Comparison of ENCODE assay signal across 23 cellular contexts in the genomic region with DNA sequence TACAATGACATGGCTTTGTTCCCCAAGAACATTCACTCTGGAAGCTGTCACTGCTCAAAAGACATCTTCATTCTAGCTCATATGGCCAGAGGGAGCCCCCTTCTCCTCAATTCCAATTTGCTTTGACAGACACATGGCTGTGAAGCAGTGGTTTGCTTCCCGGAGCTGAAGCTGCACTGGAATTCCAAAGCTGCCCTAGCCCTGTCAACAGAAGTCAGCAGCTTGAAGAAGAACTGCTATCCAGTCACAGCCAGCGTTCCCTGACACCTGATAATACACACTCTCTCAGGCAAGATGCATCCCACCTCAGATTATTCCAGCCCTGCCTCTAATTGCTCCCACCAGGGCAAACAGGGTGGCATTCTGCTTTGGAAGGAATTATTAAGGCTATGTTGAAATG.
A peak's percentile ranks its signal among the peaks of the same experiment; 100 is the strongest.
DNase-seq lines count a peak whose midpoint lies in the region; ATAC-seq, FAIRE-seq and TF ChIP-seq lines count a peak whose summit lies in the region.
"Had no signal": no experiment of that assay in that cellular context is flagged by ENCODE, and none has a peak within 500 bp of the region (broad histone marks: within the 10 kb centered on the region; RNA-seq: fewer than 3 reads in every experiment).

No MANE protein-coding gene starts in this region.

- ATAC-seq in heart right ventricle = peak; percentile 50 to 84 (median 71)
- ATAC-seq in GM21367 (IDR thresholded peaks at IDR 0.05; ENCODE audit: unreplicated experiment) = no peak
- no peak for ATAC-seq in mucosa of descending colon
- ATAC-seq: GM12878, GM23338, Panc1 had no signal

- H3K27me3 ChIP-seq in H1 (replicated peaks in 1 of 4; ENCODE audit: control insufficient read depth in 3 of 4, extremely low read depth in 1 of 4, insufficient read depth in 3 of 4, low read length in 3 of 4) (no peaks in the 10 kb centered on the region), heart right ventricle (no peaks in the 10 kb centered on the region)

- H3K36me3 ChIP-seq in H1 (ENCODE audit: control insufficient read depth in 2 of 4, insufficient read depth in 4 of 4, low read length in 3 of 4) = no peaks in the 10 kb centered on the region
- no peaks in the 10 kb centered on the region for H3K36me3 ChIP-seq in heart right ventricle
- H3K36me3 ChIP-seq in mucosa of descending colon (ENCODE audit: low read depth) = no peaks in the 10 kb centered on the region
- H3K36me3 ChIP-seq: SJSA1 had no signal

- no peak overlapping the region for H3K4me2 ChIP-seq in H1 (ENCODE audit: insufficient read depth in 1 of 2, low read depth in 2 of 2, low read length in 2 of 2)
- H3K4me2 ChIP-seq: GM23338 had no signal

- H2BK12ac ChIP-seq in H1 (ENCODE audit: low read depth, low read length) = peak overlapping the region; percentile 41; the same call in 1 of the 2 replicates

- intact Hi-C loops in heart right ventricle (cut with DNase I) (no loop called here), mucosa of descending colon (cut with DNase I, micrococcal nuclease) (no loop called here)

- POLR2A ChIA-PET in H1 (lab: Charles Lee; ENCODE audit: partially characterized antibody) = no interaction called here

- TF ChIP-seq CTCF in H1 (IDR thresholded peaks at IDR 0.05; ENCODE audit: control extremely low read depth in 1 of 3, insufficient read depth in 1 of 3, low read depth in 1 of 3, low read length in 3 of 3) (no peak), heart right ventricle (IDR thresholded peaks at IDR 0.05) (no peak), mucosa of descending colon (IDR thresholded peaks at IDR 0.05) (no peak)

- no peak for FAIRE-seq in H1 (lab: Jason Lieb, UNC)
- FAIRE-seq: GM12878, HTR-8/SVneo had no signal

- H3K23ac ChIP-seq in H1 (ENCODE audit: insufficient read length) = no peak overlapping the region

- no peak overlapping the region for H3K4ac ChIP-seq in H1 (replicated peaks; ENCODE audit: insufficient read length, low read depth, low read length)

- no peak overlapping the region for H4K8ac ChIP-seq in H1 (ENCODE audit: extremely low read depth, insufficient read depth, low read length)

- H3K23me2 ChIP-seq in H1 (ENCODE audit: low read depth, low read length) = no peaks in the 10 kb centered on the region

- no peaks in the 10 kb centered on the region for H3K79me2 ChIP-seq in H1 (ENCODE audit: control insufficient read depth in 1 of 2, insufficient read depth in 2 of 2, low read length in 2 of 2)

- TF ChIP-seq EP300 in H1 (IDR thresholded peaks at IDR 0.05; ENCODE audit: borderline replicate concordance in 1 of 2, low read depth in 2 of 2, low read length in 2 of 2) = no peak

- no peak overlapping the region for H2BK120ac ChIP-seq in H1 (replicated peaks; ENCODE audit: low read depth, low read length)

- H3K56ac ChIP-seq in H1 (replicated peaks; ENCODE audit: insufficient read length, low read depth, low read length) = no peak overlapping the region

- H2AFZ ChIP-seq in H1 (ENCODE audit: low read length) = no peak overlapping the region
- H2AFZ ChIP-seq: GM23338 had no signal

- no peak for DNase-seq in H1 (ENCODE audit: low read depth in 1 of 2, low spot score in 2 of 2)
- no peak for DNase-seq in heart right ventricle
- peak; percentile 51 for DNase-seq in left kidney (ENCODE audit: low read depth, low spot score)
- no peak for DNase-seq in SHP77 treated with DMSO at 0.1 percent for 48 hours (lab: John Stamatoyannopoulos, UW)
- DNase-seq in NCI-H1436 (lab: John Stamatoyannopoulos, UW) = no peak
- no peak for DNase-seq in mucosa of descending colon
- DNase-seq: CD4-positive, CD25-positive, alpha-beta regulatory T cell; COR-L47; DMS79; HCEC 1CT; KG1; NCI-H1092 treated with DMSO at 0.1 percent for 48 hours; NCI-H146; NCI-H2029 treated with DMSO at 0.1 percent for 48 hours; NCI-H345; NCI-H524 treated with DMSO at 0.1 percent for 48 hours; NCI-H82 had no signal

- no peak overlapping the region for H2BK20ac ChIP-seq in H1 (ENCODE audit: low read length)

- H4K91ac ChIP-seq in H1 (replicated peaks; ENCODE audit: insufficient read length, low read length) = no peak overlapping the region

- no peak overlapping the region for H2AK5ac ChIP-seq in H1 (ENCODE audit: low read depth, low read length)

- TF ChIP-seq RAD21 in H1 (IDR thresholded peaks at IDR 0.05 in 1 of 2, conservative IDR thresholded peaks at IDR 0.05 in 1 of 2; ENCODE audit: low read depth in 2 of 2, low read length in 2 of 2) = no peak

- no peak overlapping the region for H4K5ac ChIP-seq in H1 (ENCODE audit: insufficient read length, low read depth, low read length)

- TF ChIP-seq POLR2A in H1 (IDR thresholded peaks at IDR 0.05; ENCODE audit: control extremely low read depth in 1 of 2, low read depth in 2 of 2, low read length in 2 of 2) = no peak

- H2BK15ac ChIP-seq in H1 (ENCODE audit: low read length) = no peak overlapping the region; the same call in 1 of the 2 replicates

- no peak overlapping the region for H3K18ac ChIP-seq in H1 (ENCODE audit: extremely low read depth, low read length)

- no peaks in the 10 kb centered on the region for H4K20me1 ChIP-seq in H1 (replicated peaks in 1 of 2; ENCODE audit: control insufficient read depth in 1 of 2, insufficient read depth in 2 of 2, low read length in 2 of 2)

- H3K4me1 ChIP-seq in H1 (replicated peaks in 1 of 4; ENCODE audit: control insufficient read depth in 3 of 4, insufficient read depth in 4 of 4, low read length in 3 of 4) (peaks cover 0 to 14% (median 5%) of the 10 kb centered on the region in 4 experiments; a peak in 4 of 7 replicates), heart right ventricle (peaks cover 0 to 42% (median 14%) of the 10 kb centered on the region in 9 donors), mucosa of descending colon (ENCODE audit: low read depth) (no peaks in the 10 kb centered on the region)

- 93% methylated on average over 2 of the region's 2 CpGs; no CpG with 5 or more reads in 1 of the 2 experiments for WGBS in H1 (ENCODE audit: extremely low coverage in 1 of 2, insufficient coverage in 1 of 2, insufficient read length in 1 of 2, insufficient replicate concordance in 2 of 2, low coverage in 1 of 2, low lambda C conversion rate in 2 of 2, missing lambda C conversion rate in 1 of 2), 2 experiments
- 17 to 30% methylated on average over 2 of the region's 2 CpGs for WGBS in heart right ventricle, 2 donors

- no peak overlapping the region for H2BK5ac ChIP-seq in H1 (ENCODE audit: low read depth, low read length)

- CTCF ChIA-PET in H1 (lab: Charles Lee; ENCODE audit: partially characterized antibody) = interaction anchor here (1.1 to 1.3 kb wide), 4 partner anchors 17 to 92 kb away, joined by 3 to 4 read pairs (median 3); no protein-coding TSS in a partner anchor

- H3K79me1 ChIP-seq in H1 (ENCODE audit: low read depth, low read length) = no peaks in the 10 kb centered on the region

- no peak overlapping the region for H3K9ac ChIP-seq in H1 (replicated peaks in 1 of 4; ENCODE audit: extremely low read depth in 1 of 4, low read depth in 3 of 4, low read length in 3 of 4)

- H3K4me3 ChIP-seq in H1 (ENCODE audit: extremely low read depth in 1 of 4, insufficient read depth in 2 of 4, low read depth in 3 of 4, low read length in 4 of 4) (no peak overlapping the region), heart right ventricle (no peak overlapping the region), mucosa of descending colon (no peak overlapping the region)
- H3K4me3 ChIP-seq: GM12878, GM23338, SJSA1 had no signal

- H3K14ac ChIP-seq in H1 (ENCODE audit: insufficient read length) = no peak overlapping the region

- H3K27ac ChIP-seq in H1 (ENCODE audit: low read depth, low read length) (no peak overlapping the region), heart right ventricle (peak overlapping the region in 8 of 10 donors; percentile 27 to 72 (median 57))
- H3K27ac ChIP-seq: SJSA1 had no signal

- H3K9me3 ChIP-seq in H1 (ENCODE audit: insufficient read depth in 2 of 2, low read depth in 1 of 2, low read length in 1 of 2) (no peaks in the 10 kb centered on the region), heart right ventricle (peaks cover 0 to 10% (median 0%) of the 10 kb centered on the region in 11 donors), mucosa of descending colon (no peaks in the 10 kb centered on the region)
- H3K9me3 ChIP-seq: SJSA1 had no signal

TF ChIP-seq in H1, 55 proteins besides CTCF, POLR2A, EP300 and RAD21:
- TF ChIP-seq BACH1 (IDR thresholded peaks at IDR 0.05; ENCODE audit: low read length) (no peak), KDM1A (IDR thresholded peaks at IDR 0.05; ENCODE audit: borderline replicate concordance, low read length) (no peak), SAP30 (IDR thresholded peaks at IDR 0.05; ENCODE audit: insufficient read depth, insufficient replicate concordance, low read length) (no peak), ZNF274 (IDR thresholded peaks at IDR 0.05; ENCODE audit: borderline replicate concordance, extremely low read depth, low read length) (no peak), KDM5A (IDR thresholded peaks at IDR 0.05; ENCODE audit: low read length) (no peak), CREB1 (IDR thresholded peaks at IDR 0.05) (no peak), TAF7 (optimal IDR thresholded peaks at IDR 0.05; ENCODE audit: borderline replicate concordance, low read depth, low read length) (no peak), RFX5 (IDR thresholded peaks at IDR 0.05; ENCODE audit: borderline replicate concordance, low read depth, low read length) (no peak), CHD1 (IDR thresholded peaks at IDR 0.05; ENCODE audit: low read depth, low read length) (no peak), BCL11A (IDR thresholded peaks at IDR 0.05; ENCODE audit: low read depth in 2 of 2, low read length in 2 of 2) (no peak), CBX8 (IDR thresholded peaks at IDR 0.05; ENCODE audit: borderline replicate concordance, low read depth, low read length) (no peak), PHF8 (conservative IDR thresholded peaks at IDR 0.05; ENCODE audit: low read depth, low read length) (no peak), TAF1 (IDR thresholded peaks at IDR 0.05; ENCODE audit: low read depth, low read length) (no peak)

Comparison
In these comparisons a context has a peak if more than half of its experiments do, and no peak if none do; other contexts are left out.
1. ATAC-seq: peak in heart right ventricle (8 of 8); none in GM21367 (single experiment) and mucosa of descending colon (single experiment).